ENCODE assay signal across 23 cellular contexts in genomic region chr16:88957456-88957767, GRCh38. TPM values are rescaled to one million over a fixed set of nuclear protein-coding genes. Genes with fewer than 3 reads are reported as not detected.
DNase-seq lines count a peak whose midpoint lies in the region; ATAC-seq and TF ChIP-seq lines count a peak whose summit lies in the region.
"Had no signal": no experiment of that assay in that cellular context is flagged by ENCODE, and none has a peak within 500 bp of the region (broad histone marks: within the 10 kb centered on the region; RNA-seq: fewer than 3 reads in every experiment).

No MANE protein-coding gene starts in this region.

- TF ChIP-seq CTCF in transverse colon (IDR thresholded peaks at IDR 0.05) = no peak

- TF ChIP-seq POLR2A in transverse colon (IDR thresholded peaks at IDR 0.05) = no peak

- H3K36me3 ChIP-seq in transverse colon = no peaks in the 10 kb centered on the region
- H3K36me3 ChIP-seq: gastrocnemius medialis had no signal

- 66 to 75% methylated on average over 4 to 8 of the region's 8 CpGs for WGBS in transverse colon (ENCODE audit: low coverage in 1 of 2), 2 donors

- peaks cover 13% of the 10 kb centered on the region for H3K4me1 Mint-ChIP-seq in T-helper 2 cell treated with Interferon-gamma antibody and Interleukin-4, amounts not matched to agents 5 μg/mL and 100 μg/mL, for 36 hours (ENCODE audit: low read depth)
- peaks cover 19% of the 10 kb centered on the region for H3K4me1 Mint-ChIP-seq in stimulated activated naive CD8-positive, alpha-beta T cell treated with anti-CD3 and anti-CD28 coated beads, Interleukin-15, amount 100 ng/mL, for 72 hours
- peaks cover 39% of the 10 kb centered on the region for H3K4me1 Mint-ChIP-seq in memory B cell

- H3K4me1 ChIP-seq in transverse colon = no peaks in the 10 kb centered on the region
- H3K4me1 ChIP-seq: gastrocnemius medialis, SJCRH30 had no signal

- intact Hi-C loops in transverse colon (cut with DNase I; ENCODE audit: low total_unique reads) = no loop called here

- no peak overlapping the region for H3K4me3 ChIP-seq in transverse colon
- H3K4me3 ChIP-seq: gastrocnemius medialis, SJCRH30 had no signal

- in situ Hi-C loops in transverse colon (cut with MboI; ENCODE audit: low pct_ligation_motif_present in 1 of 4, low pct_unique_long_range_greater_than_20kb in 1 of 4, low sequenced_read_pairs in 3 of 4) = no loop called here

- peaks cover 13% of the 10 kb centered on the region for H3K27me3 Mint-ChIP-seq in T-helper 2 cell treated with Interferon-gamma antibody and Interleukin-4, amounts not matched to agents 5 μg/mL and 100 μg/mL, for 36 hours (ENCODE audit: low read depth)
- H3K27me3 Mint-ChIP-seq in stimulated activated naive CD8-positive, alpha-beta T cell treated with anti-CD3 and anti-CD28 coated beads, Interleukin-15, amount 100 ng/mL, for 72 hours = peaks cover 52% of the 10 kb centered on the region
- H3K27me3 Mint-ChIP-seq in memory B cell = no peaks in the 10 kb centered on the region

- peaks cover 5% of the 10 kb centered on the region for H3K27me3 ChIP-seq in transverse colon
- H3K27me3 ChIP-seq: SJCRH30 had no signal

- H3K27ac Mint-ChIP-seq in T-helper 2 cell treated with Interferon-gamma antibody and Interleukin-4, amounts not matched to agents 5 μg/mL and 100 μg/mL, for 36 hours = peak overlapping the region; percentile 70
- peak overlapping the region; percentile 55 to 59 for H3K27ac Mint-ChIP-seq in stimulated activated naive CD8-positive, alpha-beta T cell treated with anti-CD3 and anti-CD28 coated beads, Interleukin-15, amount 100 ng/mL, for 72 hours
- H3K27ac Mint-ChIP-seq in memory B cell = peak overlapping the region; percentile 87
- H3K27ac Mint-ChIP-seq: type B pancreatic cell had no signal

- no peaks in the 10 kb centered on the region for H3K9me3 ChIP-seq in transverse colon
- H3K9me3 ChIP-seq: gastrocnemius medialis had no signal

- ATAC-seq in stimulated activated naive CD8-positive, alpha-beta T cell treated with anti-CD3 and anti-CD28 coated beads, Interleukin-15, amount 100 ng/mL, for 72 hours = peak; percentile 24
- ATAC-seq in stimulated activated naive CD8-positive, alpha-beta T cell treated with anti-CD3 and anti-CD28 coated beads, Interleukin-15, Interleukin-2, amounts not matched to agents 100 U/mL and 50 U/mL, for 24 hours = no peak
- no peak for ATAC-seq in memory B cell (ENCODE audit: low read depth)
- no peak for ATAC-seq in GM21717 (IDR thresholded peaks at IDR 0.05; ENCODE audit: unreplicated experiment)
- ATAC-seq in HG02571 (IDR thresholded peaks at IDR 0.05; ENCODE audit: unreplicated experiment) = no peak
- ATAC-seq: gastrocnemius medialis, HCT116, Panc1 had no signal

- peak overlapping the region; percentile 74 for H3K4me3 Mint-ChIP-seq in T-helper 2 cell treated with Interferon-gamma antibody and Interleukin-4, amounts not matched to agents 5 μg/mL and 100 μg/mL, for 36 hours
- H3K4me3 Mint-ChIP-seq in stimulated activated naive CD8-positive, alpha-beta T cell treated with anti-CD3 and anti-CD28 coated beads, Interleukin-15, amount 100 ng/mL, for 72 hours = peak overlapping the region; percentile 50 to 63
- peak overlapping the region; percentile 59 for H3K4me3 Mint-ChIP-seq in memory B cell
- H3K4me3 Mint-ChIP-seq: type B pancreatic cell had no signal

- H3K36me3 Mint-ChIP-seq in T-helper 2 cell treated with Interferon-gamma antibody and Interleukin-4, amounts not matched to agents 5 μg/mL and 100 μg/mL, for 36 hours (ENCODE audit: low read depth) = no peaks in the 10 kb centered on the region
- H3K36me3 Mint-ChIP-seq in memory B cell = peaks cover 24% of the 10 kb centered on the region
- H3K36me3 Mint-ChIP-seq: type B pancreatic cell had no signal

- no peaks in the 10 kb centered on the region for H3K9me3 Mint-ChIP-seq in T-helper 2 cell treated with Interferon-gamma antibody and Interleukin-4, amounts not matched to agents 5 μg/mL and 100 μg/mL, for 36 hours
- H3K9me3 Mint-ChIP-seq in stimulated activated naive CD8-positive, alpha-beta T cell treated with anti-CD3 and anti-CD28 coated beads, Interleukin-15, amount 100 ng/mL, for 72 hours = no peaks in the 10 kb centered on the region
- no peaks in the 10 kb centered on the region for H3K9me3 Mint-ChIP-seq in memory B cell
- H3K9me3 Mint-ChIP-seq: stimulated activated naive CD8-positive, alpha-beta T cell treated with anti-CD3 and anti-CD28 coated beads, Interleukin-15, Interleukin-2, amounts not matched to agents 100 ng/mL and 50 ng/mL, for 24 hours; type B pancreatic cell had no signal

- no peak for DNase-seq in T-helper 2 cell treated with Interferon-gamma antibody and Interleukin-4, amounts not matched to agents 5 μg/mL and 100 μg/mL, for 36 hours (ENCODE audit: low spot score)
- DNase-seq in T-helper 2 cell = no peak
- no peak for DNase-seq in stimulated activated naive CD8-positive, alpha-beta T cell treated with anti-CD3 and anti-CD28 coated beads, Interleukin-15, amount 100 ng/mL, for 72 hours
- DNase-seq in stimulated activated naive CD8-positive, alpha-beta T cell treated with anti-CD3 and anti-CD28 coated beads, Interleukin-15, Interleukin-2, amounts not matched to agents 100 U/mL and 50 U/mL, for 24 hours = no peak
- no peak for DNase-seq in memory B cell (ENCODE audit: low spot score in 2 of 2)
- no peak for DNase-seq in transverse colon
- DNase-seq: 8988T; activated effector memory CD4-positive, alpha-beta T cell treated with anti-CD3 and anti-CD28 coated beads, Interleukin-2, amount 50 U/mL, for 16 hours; caudate nucleus; gastrocnemius medialis; islet precursor cell; NCI-H1105 treated with DMSO at 0.1 percent for 48 hours; NCI-H2081 treated with DMSO at 0.1 percent for 48 hours; NK-92 treated with Interleukin-12 subunit alpha and Interleukin-12 subunit beta, amount 100 ng/mL, for 24 hours; SJCRH30 had no signal

- TF ChIP-seq EP300 in transverse colon (IDR thresholded peaks at IDR 0.05; ENCODE audit: low read depth) = no peak

- no peak overlapping the region for H3K27ac ChIP-seq in transverse colon
- H3K27ac ChIP-seq: gastrocnemius medialis, SJCRH30 had no signal

RNA-seq across cellular contexts. Expression of gene CBFA2T3, which starts 19.6 kb away (rescaled TPM):
- 10 to 100 TPM in 1 of 4 donors, 1 to 10 TPM in 3; 4.0 to 18.5 (median 5.5) TPM for total RNA-seq in transverse colon
- total RNA-seq: lung microvascular endothelial cell, NCI-H460 had no signal
